15 cellular contexts compared by ENCODE assay signal in the genomic region with DNA sequence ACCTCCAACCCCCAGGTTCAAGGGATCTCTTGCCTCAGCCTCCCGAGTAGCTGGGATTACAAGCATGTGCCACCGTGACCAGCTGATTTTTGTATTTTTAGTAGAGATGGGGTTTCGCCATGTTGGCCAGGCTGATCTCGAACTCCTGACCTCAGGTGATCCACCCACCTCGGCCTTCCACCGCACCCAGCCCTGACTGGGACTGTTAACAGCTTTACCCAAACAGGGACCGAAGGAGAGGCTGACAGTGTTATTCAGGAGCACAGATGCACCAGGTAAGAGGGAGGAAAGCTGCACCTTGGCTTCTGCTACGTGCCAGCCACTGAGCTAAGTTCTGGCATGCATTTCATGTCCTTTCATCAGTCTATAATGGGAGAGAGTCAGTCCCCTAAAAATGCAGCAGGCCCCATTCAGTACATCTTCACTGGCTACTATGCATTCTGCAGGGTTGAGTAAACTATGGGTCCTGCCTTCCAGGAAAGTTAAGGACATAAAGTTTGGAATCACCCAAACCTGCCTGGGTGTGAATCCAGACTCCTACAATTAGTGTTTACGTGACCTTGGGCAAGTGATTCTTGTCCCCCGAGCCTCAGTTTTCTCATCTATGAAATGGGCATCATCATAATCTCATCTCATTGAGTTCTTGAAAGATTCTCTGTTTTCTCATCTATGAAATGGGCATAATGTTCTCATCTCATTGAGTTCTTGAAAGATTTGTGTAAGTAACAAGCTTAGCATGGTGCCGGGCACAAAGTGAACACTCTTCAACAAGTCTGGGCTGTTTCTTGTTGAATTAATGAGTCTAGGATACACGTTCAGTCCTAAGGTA.
DNase-seq lines count a peak whose midpoint lies in the region; ATAC-seq and TF ChIP-seq lines count a peak whose summit lies in the region.
"Had no signal": no experiment of that assay in that cellular context is flagged by ENCODE, and none has a peak within 500 bp of the region (broad histone marks: within the 10 kb centered on the region; RNA-seq: fewer than 3 reads in every experiment).

No MANE protein-coding gene starts in this region.

- no peaks in the 10 kb centered on the region for H3K36me3 ChIP-seq in esophagus muscularis mucosa

- no peak overlapping the region for H3K4me3 ChIP-seq in esophagus muscularis mucosa
- H3K4me3 ChIP-seq: GM12878, psoas muscle had no signal

- H3K36me3 Mint-ChIP-seq in activated naive CD4-positive, alpha-beta T cell treated with anti-CD3 and anti-CD28 coated beads, Interleukin-2, amount 50 U/mL, for 24 hours, result no peaks in the 10 kb centered on the region
- H3K36me3 Mint-ChIP-seq in activated naive CD4-positive, alpha-beta T cell treated with anti-CD3 and anti-CD28 coated beads, Interleukin-2, amount 50 U/mL, for 72 hours, result no peaks in the 10 kb centered on the region
- H3K36me3 Mint-ChIP-seq in neural crest cell (ENCODE audit: low read depth) (no peaks in the 10 kb centered on the region), type B pancreatic cell (no peaks in the 10 kb centered on the region)
- H3K36me3 Mint-ChIP-seq: CD8-positive, alpha-beta T cell had no signal

- H3K9me3 Mint-ChIP-seq in activated naive CD4-positive, alpha-beta T cell treated with anti-CD3 and anti-CD28 coated beads, Interleukin-2, amount 50 U/mL, for 24 hours, result no peaks in the 10 kb centered on the region
- no peaks in the 10 kb centered on the region for H3K9me3 Mint-ChIP-seq in activated naive CD4-positive, alpha-beta T cell treated with anti-CD3 and anti-CD28 coated beads, Interleukin-2, amount 50 U/mL, for 72 hours
- no peaks in the 10 kb centered on the region for H3K9me3 Mint-ChIP-seq in neural crest cell
- H3K9me3 Mint-ChIP-seq in type B pancreatic cell, result no peaks in the 10 kb centered on the region
- H3K9me3 Mint-ChIP-seq: CD8-positive, alpha-beta T cell had no signal

- H3K9me3 ChIP-seq in esophagus muscularis mucosa, result no peaks in the 10 kb centered on the region
- H3K9me3 ChIP-seq: psoas muscle had no signal

- TF ChIP-seq POLR2A in esophagus muscularis mucosa (IDR thresholded peaks at IDR 0.05; ENCODE audit: low read depth), result no peak

- peak overlapping the region; percentile 85 to 92 (median 87) for H3K27ac ChIP-seq in esophagus muscularis mucosa (replicated peaks in 1 of 4)

- no peak for TF ChIP-seq EP300 in esophagus muscularis mucosa (IDR thresholded peaks at IDR 0.05)

- TF ChIP-seq CTCF in esophagus muscularis mucosa (IDR thresholded peaks at IDR 0.05) (no peak), neural crest cell (conservative IDR thresholded peaks at IDR 0.05) (no peak), type B pancreatic cell (conservative IDR thresholded peaks at IDR 0.05) (no peak)

- WGBS in esophagus muscularis mucosa, result 88% methylated on average over 11 of the region's 12 CpGs

- peaks cover 64 to 92% (median 81%) of the 10 kb centered on the region in 4 donors for H3K4me1 ChIP-seq in esophagus muscularis mucosa

- H3K27me3 ChIP-seq in esophagus muscularis mucosa, result no peaks in the 10 kb centered on the region

- ATAC-seq in activated naive CD4-positive, alpha-beta T cell treated with anti-CD3 and anti-CD28 coated beads, Interleukin-2, amount 50 U/mL, for 72 hours, result no peak
- ATAC-seq in GM18909 (IDR thresholded peaks at IDR 0.05; ENCODE audit: poor library complexity, unreplicated experiment), result no peak
- ATAC-seq: CD8-positive, alpha-beta T cell; GM12878 had no signal

- no peak for DNase-seq in activated naive CD4-positive, alpha-beta T cell treated with anti-CD3 and anti-CD28 coated beads, Interleukin-2, amount 50 U/mL, for 72 hours (ENCODE audit: low spot score in 2 of 2)
- no peak for DNase-seq in esophagus muscularis mucosa (ENCODE audit: extremely low spot score)
- DNase-seq in neural crest cell (ENCODE audit: low read depth, low spot score), result no peak
- no peak for DNase-seq in type B pancreatic cell (ENCODE audit: extremely low spot score, unreplicated experiment)
- DNase-seq in NCI-H345 treated with DMSO at 0.1 percent for 48 hours (lab: John Stamatoyannopoulos, UW; ENCODE audit: unreplicated experiment), result no peak
- DNase-seq in NCI-H446 (lab: John Stamatoyannopoulos, UW), result no peak
- DNase-seq: CD8-positive, alpha-beta T cell; NCI-H2029 treated with DMSO at 0.1 percent for 48 hours; NCI-H82; stimulated activated CD4-positive, alpha-beta T cell treated with anti-CD3 and anti-CD28 coated beads, Interleukin-2, amount 100 ng/mL, for 24 hours; T-helper 9 cell had no signal

- peaks cover 7% of the 10 kb centered on the region for H3K4me1 Mint-ChIP-seq in activated naive CD4-positive, alpha-beta T cell treated with anti-CD3 and anti-CD28 coated beads, Interleukin-2, amount 50 U/mL, for 24 hours
- H3K4me1 Mint-ChIP-seq in neural crest cell (peaks cover 70% of the 10 kb centered on the region), type B pancreatic cell (ENCODE audit: unreplicated experiment) (peaks cover 52% of the 10 kb centered on the region)

- intact Hi-C loops in esophagus muscularis mucosa (cut with DNase I), result loop anchor here (5.0 kb wide), 3 partner anchors 43 to 487 kb away; no protein-coding TSS in a partner anchor

- peak overlapping the region; percentile 55 for H3K27ac Mint-ChIP-seq in activated naive CD4-positive, alpha-beta T cell treated with anti-CD3 and anti-CD28 coated beads, Interleukin-2, amount 50 U/mL, for 24 hours
- H3K27ac Mint-ChIP-seq in activated naive CD4-positive, alpha-beta T cell treated with anti-CD3 and anti-CD28 coated beads, Interleukin-2, amount 50 U/mL, for 72 hours, result no peak overlapping the region
- no peak overlapping the region for H3K27ac Mint-ChIP-seq in neural crest cell (ENCODE audit: unreplicated experiment)
- peak overlapping the region; percentile 65 for H3K27ac Mint-ChIP-seq in type B pancreatic cell
- H3K27ac Mint-ChIP-seq: CD8-positive, alpha-beta T cell had no signal

- H3K4me3 Mint-ChIP-seq in activated naive CD4-positive, alpha-beta T cell treated with anti-CD3 and anti-CD28 coated beads, Interleukin-2, amount 50 U/mL, for 24 hours, result no peak overlapping the region
- peak overlapping the region; percentile 27 for H3K4me3 Mint-ChIP-seq in neural crest cell
- no peak overlapping the region for H3K4me3 Mint-ChIP-seq in type B pancreatic cell
- H3K4me3 Mint-ChIP-seq: CD8-positive, alpha-beta T cell had no signal

- no peaks in the 10 kb centered on the region for H3K27me3 Mint-ChIP-seq in activated naive CD4-positive, alpha-beta T cell treated with anti-CD3 and anti-CD28 coated beads, Interleukin-2, amount 50 U/mL, for 24 hours
- H3K27me3 Mint-ChIP-seq in neural crest cell (ENCODE audit: low read depth), result peaks cover 29% of the 10 kb centered on the region
- H3K27me3 Mint-ChIP-seq in type B pancreatic cell, result no peaks in the 10 kb centered on the region

Comparison
In these comparisons a context has a peak if more than half of its experiments do, and no peak if none do; other contexts are left out.
1. H3K27ac Mint-ChIP-seq: peak in activated naive CD4-positive, alpha-beta T cell treated with anti-CD3 and anti-CD28 coated beads, Interleukin-2, amount 50 U/mL, for 24 hours (single experiment) and type B pancreatic cell (single experiment); none in activated naive CD4-positive, alpha-beta T cell treated with anti-CD3 and anti-CD28 coated beads, Interleukin-2, amount 50 U/mL, for 72 hours (0 of 2) and neural crest cell (single experiment).